In genomic region chr16:1057252-1057932, GRCh38 we compare ENCODE assay signal across 8 cellular contexts. TPM values are rescaled to one million over a fixed set of nuclear protein-coding genes. Genes with fewer than 3 reads are reported as not detected.
DNase-seq lines count a peak whose midpoint lies in the region; ATAC-seq and TF ChIP-seq lines count a peak whose summit lies in the region.

No MANE protein-coding gene starts in this region.

- H3K36me3 Mint-ChIP-seq in neural crest cell (ENCODE audit: low read depth) (peaks cover 4% of the 10 kb centered on the region), type B pancreatic cell (no peaks in the 10 kb centered on the region)

- H3K27ac Mint-ChIP-seq in neural crest cell (ENCODE audit: unreplicated experiment) (no peak overlapping the region), type B pancreatic cell (no peak overlapping the region)

- H3K27me3 Mint-ChIP-seq in neural crest cell (ENCODE audit: low read depth) (no peaks in the 10 kb centered on the region), type B pancreatic cell (no peaks in the 10 kb centered on the region)

- H3K4me3 Mint-ChIP-seq in neural crest cell (no peak overlapping the region), type B pancreatic cell (no peak overlapping the region)

- H3K9me3 Mint-ChIP-seq in neural crest cell: peaks cover 3% of the 10 kb centered on the region
- peaks cover 5% of the 10 kb centered on the region for H3K9me3 Mint-ChIP-seq in type B pancreatic cell

- H3K4me1 Mint-ChIP-seq in neural crest cell: no peaks in the 10 kb centered on the region
- H3K4me1 Mint-ChIP-seq in type B pancreatic cell (ENCODE audit: unreplicated experiment): no peaks in the 10 kb centered on the region

- DNase-seq in SKM-1 treated with dmso at 0.1 percent for 144 hours (lab: John Stamatoyannopoulos, UW; ENCODE audit: unreplicated experiment): peak; percentile 10
- DNase-seq in SKM-1 (lab: John Stamatoyannopoulos, UW; ENCODE audit: unreplicated experiment): no peak
- peak; percentile 61 to 65 for DNase-seq in activated CD4-positive, alpha-beta T cell treated with anti-CD3 and anti-CD28 coated beads for 4 hours
- peak; percentile 61 for DNase-seq in dermis blood vessel endothelial cell
- peak; percentile 85 for DNase-seq in neural crest cell (ENCODE audit: low read depth, low spot score)
- DNase-seq in type B pancreatic cell (ENCODE audit: extremely low spot score, unreplicated experiment): no peak
- no peak for DNase-seq in SW480 (ENCODE audit: low spot score)

- TF ChIP-seq CTCF in neural crest cell (conservative IDR thresholded peaks at IDR 0.05) (peak; percentile 86), type B pancreatic cell (conservative IDR thresholded peaks at IDR 0.05) (peak; percentile 91)

- no peak for ATAC-seq in HG02610 (IDR thresholded peaks at IDR 0.05; ENCODE audit: unreplicated experiment)

RNA-seq across cellular contexts. Expression of gene SSTR5, which starts 15.2 kb away (rescaled TPM):
- total RNA-seq in dermis blood vessel endothelial cell (0.17 and 1.1 TPM in 2 replicates), neural crest cell (not detected in 2 replicates), type B pancreatic cell (ENCODE audit: low replicate concordance) (0.43 and 1.8 TPM in 2 replicates)

RNA-seq across cellular contexts. Expression of gene C1QTNF8, which starts 38.7 kb away (rescaled TPM):
- total RNA-seq in dermis blood vessel endothelial cell (not detected in 2 replicates), neural crest cell (0.19 and 0.30 TPM in 2 replicates), type B pancreatic cell (ENCODE audit: low replicate concordance) (not detected in 2 replicates)

Comparison
In these comparisons a context has a peak if more than half of its experiments do, and no peak if none do; other contexts are left out.
1. DNase-seq: peak in SKM-1 treated with dmso at 0.1 percent for 144 hours (single experiment), activated CD4-positive, alpha-beta T cell treated with anti-CD3 and anti-CD28 coated beads for 4 hours (2 of 2), dermis blood vessel endothelial cell (single experiment) and neural crest cell (single experiment); none in SKM-1 (single experiment), type B pancreatic cell (single experiment) and SW480 (single experiment).